In genomic region chr1:77888071-77888428, GRCh38 we compare ENCODE assay signal across 8 cellular contexts. TPM values are rescaled to one million over a fixed set of nuclear protein-coding genes. Genes with fewer than 3 reads are reported as not detected.
DNase-seq lines count a peak whose midpoint lies in the region; ATAC-seq, FAIRE-seq and TF ChIP-seq lines count a peak whose summit lies in the region.

No MANE protein-coding gene starts in this region.

- no peaks in the 10 kb centered on the region for H3K79me2 ChIP-seq in HepG2 (ENCODE audit: insufficient read depth, low read length)

- H2AFZ ChIP-seq in HepG2 (ENCODE audit: low read length), result no peak overlapping the region

- no peak for TF ChIP-seq RAD21 in HepG2 (CRISPR knock-in tag; IDR thresholded peaks at IDR 0.05)

- CTCF ChIA-PET in Calu3 (lab: Charles Lee) (interaction anchor here (0.7 to 1.1 kb wide), 3 partner anchors 12 to 1979 kb away, joined by 3 to 9 read pairs (median 8); no protein-coding TSS in a partner anchor), HepG2 (lab: Yijun Ruan, JAX; ENCODE audit: low intra/inter-chr PET ratio, low total read pairs) (no interaction called here)

- no peaks in the 10 kb centered on the region for H3K9me3 ChIP-seq in HepG2 (ENCODE audit: low read length)
- no peaks in the 10 kb centered on the region for H3K9me3 ChIP-seq in testis

- TF ChIP-seq EP300 in HepG2 (IDR thresholded peaks at IDR 0.05; ENCODE audit: low read depth in 2 of 2, low read length in 2 of 2), result no peak
- TF ChIP-seq EP300 in HepG2 (CRISPR knock-in tag; IDR thresholded peaks at IDR 0.05; ENCODE audit: borderline replicate concordance), result no peak

- TF ChIP-seq CTCF in Calu3 (IDR thresholded peaks at IDR 0.05; ENCODE audit: unreplicated experiment) (no peak), HepG2 (CRISPR knock-in tag; IDR thresholded peaks at IDR 0.05) (peak; percentile 47), testis (IDR thresholded peaks at IDR 0.05) (no peak)

- POLR2A ChIA-PET in HepG2 (lab: Yijun Ruan, JAX), result interaction anchor here (1.2 to 2.3 kb wide), 5 partner anchors 12 to 116 kb away, joined by 3 to 12 read pairs (median 6); partner anchors contain the start of genes DNAJB4, FUBP1 and MIGA1

- WGBS in HepG2 (ENCODE audit: low lambda C conversion rate), result under 1% methylated on average over 11 of the region's 11 CpGs
- 3 to 7% methylated on average over 11 of the region's 11 CpGs for WGBS in testis, 2 donors

- H4K20me1 ChIP-seq in HepG2 (ENCODE audit: insufficient read depth, low read length), result no peaks in the 10 kb centered on the region

- H3K4me2 ChIP-seq in HepG2 (ENCODE audit: low read depth, low read length), result peak overlapping the region; percentile 96

- H3K4me3 ChIP-seq in HepG2 (replicated peaks in 1 of 3; ENCODE audit: insufficient read depth in 1 of 3, low read depth in 2 of 3, low read length in 3 of 3) (peak overlapping the region; percentile 71 to 96 (median 85)), testis (peak overlapping the region; percentile 69)

- H3K36me3 Mint-ChIP-seq in Calu3 (ENCODE audit: insufficient read depth, unreplicated experiment), result peaks cover 20% of the 10 kb centered on the region
- H3K36me3 Mint-ChIP-seq in central memory CD8-positive, alpha-beta T cell (ENCODE audit: insufficient read depth), result peaks cover 4% of the 10 kb centered on the region

- H3K27me3 Mint-ChIP-seq in Calu3 (ENCODE audit: unreplicated experiment), result no peaks in the 10 kb centered on the region
- H3K27me3 Mint-ChIP-seq in central memory CD8-positive, alpha-beta T cell, result peaks cover 18% of the 10 kb centered on the region

- in situ Hi-C loops in HepG2 (cut with HindIII; ENCODE audit: extremely low pct_ligation_motif_present, low pct_unique_long_range_greater_than_20kb), result no loop called here

- peak overlapping the region; percentile 85 for H3K4me3 Mint-ChIP-seq in Calu3 (ENCODE audit: low read depth, unreplicated experiment)
- peak overlapping the region; percentile 61 for H3K4me3 Mint-ChIP-seq in central memory CD8-positive, alpha-beta T cell

- H3K9me3 Mint-ChIP-seq in Calu3 (ENCODE audit: low read depth, unreplicated experiment), result no peaks in the 10 kb centered on the region
- no peaks in the 10 kb centered on the region for H3K9me3 Mint-ChIP-seq in central memory CD8-positive, alpha-beta T cell

- BruUV-seq in Calu3 (replicated peaks; lab: Mats Ljungman, UMichigan) (no TSS peak), HepG2 (replicated peaks; lab: Mats Ljungman, UMichigan) (TSS peak; percentile 71)

- ATAC-seq in central memory CD8-positive, alpha-beta T cell (replicated peaks; ENCODE audit: extremely low read depth, poor library complexity, severe bottlenecking), result no peak
- ATAC-seq in HepG2 (peak; percentile 77), GM19035 (IDR thresholded peaks at IDR 0.05; ENCODE audit: unreplicated experiment) (no peak), GM18873 (IDR thresholded peaks at IDR 0.05; ENCODE audit: low FRiP score, unreplicated experiment) (no peak)

- peaks cover 33% of the 10 kb centered on the region for H3K4me1 Mint-ChIP-seq in Calu3 (ENCODE audit: low read depth, unreplicated experiment)
- H3K4me1 Mint-ChIP-seq in central memory CD8-positive, alpha-beta T cell, result peaks cover 8% of the 10 kb centered on the region

- intact Hi-C loops in Calu3 (cut with micrococcal nuclease; ENCODE audit: unreplicated experiment), result no loop called here
- intact Hi-C loops in HepG2 (cut with micrococcal nuclease; ENCODE audit: unreplicated experiment), result loop anchor here (5.0 kb wide), 2 partner anchors 61 to 131 kb away; partner anchors contain the start of gene USP33
- intact Hi-C loops in testis (cut with DNase I; ENCODE audit: low total_unique reads), result loop anchor here (10.0 kb wide), 1 partner anchor 53 kb away; no protein-coding TSS in a partner anchor

- peak overlapping the region; percentile 27 for H3K27ac Mint-ChIP-seq in Calu3 (ENCODE audit: unreplicated experiment)
- no peak overlapping the region for H3K27ac Mint-ChIP-seq in central memory CD8-positive, alpha-beta T cell (ENCODE audit: low read depth)

- no peak for FAIRE-seq in HepG2 (lab: Jason Lieb, UNC)

- peak overlapping the region; percentile 68 for H3K9ac ChIP-seq in HepG2 (ENCODE audit: insufficient read depth, low read depth, low read length)

- TF ChIP-seq POLR2A in HepG2 (IDR thresholded peaks at IDR 0.05; ENCODE audit: insufficient read depth in 1 of 2, low read depth in 2 of 2, low read length in 2 of 2) (no peak), testis (IDR thresholded peaks at IDR 0.05) (no peak)

- peaks cover 13% of the 10 kb centered on the region for H3K4me1 ChIP-seq in HepG2 (ENCODE audit: insufficient read depth, low read length)
- peaks cover 8% of the 10 kb centered on the region for H3K4me1 ChIP-seq in testis

- H3K27ac ChIP-seq in HepG2 (ENCODE audit: extremely low read length, insufficient read depth, low read length) (peak overlapping the region; percentile 51), testis (peak overlapping the region; percentile 57 to 93)

- DNase-seq in Calu3 (peak; percentile 25), HuH-7 (ENCODE audit: low spot score) (peak; percentile 69), HepG2 (ENCODE audit: low spot score) (peak; percentile 34), testis (no peak), KG1 (lab: John Stamatoyannopoulos, UW) (no peak)
- DNase-seq in central memory CD8-positive, alpha-beta T cell (ENCODE audit: low spot score in 2 of 2), result no peak

- H3K27me3 ChIP-seq in HepG2 (ENCODE audit: control insufficient read depth in 1 of 2, insufficient read depth in 2 of 2, low read length in 2 of 2), result no peaks in the 10 kb centered on the region; a peak in 1 of 5 replicates
- H3K27me3 ChIP-seq in testis, result no peaks in the 10 kb centered on the region

- no peaks in the 10 kb centered on the region for H3K36me3 ChIP-seq in HepG2 (replicated peaks in 1 of 2; ENCODE audit: control insufficient read depth in 1 of 2, insufficient read depth in 2 of 2, low read length in 2 of 2)
- no peaks in the 10 kb centered on the region for H3K36me3 ChIP-seq in testis (ENCODE audit: low read depth, missing control alignments)

TF ChIP-seq in HepG2, 621 proteins besides CTCF, POLR2A, EP300 and RAD21 (continues in another document):
- TF ChIP-seq ZNF768 (CRISPR knock-in tag; IDR thresholded peaks at IDR 0.05) (0 out of 2 replicates have a peak, but pooled peaks have one; percentile 30), ZNF788 (CRISPR knock-in tag; IDR thresholded peaks at IDR 0.05; ENCODE audit: borderline replicate concordance) (peak; percentile 27; the same call in 1 of the 2 replicates), ZNF770 (CRISPR knock-in tag; IDR thresholded peaks at IDR 0.05) (peak; percentile 91)

RNA-seq across cellular contexts. Expression of gene NEXN, which starts 0.4 kb away (rescaled TPM):
- total RNA-seq in Calu3 (2022) (1.9 and 2.0 TPM in 2 replicates), HepG2 (2016; rRNA removed; fragmentation: Illumina TruSeq; extraction: Trizol) (0.97 and 1.1 TPM in 2 replicates), testis (10 to 100 TPM in 1 of 2 donors, 1 to 10 TPM in 1; 4.6 to 10.6 TPM)
- 0.35 and 0.40 TPM in 2 replicates for total RNA-seq in HepG2 (2016; cell fraction: cytosol; rRNA removed; fragmentation: Illumina TruSeq; extraction: Trizol; ENCODE audit: low read depth)
- 1.1 TPM in 2 replicates for total RNA-seq in HepG2 (2016; cell fraction: insoluble cytoplasmic fraction; rRNA removed; fragmentation: Illumina TruSeq; extraction: Trizol)
- 0.43 and 0.59 TPM in 2 replicates for total RNA-seq in HepG2 (2016; cell fraction: membrane; rRNA removed; fragmentation: Illumina TruSeq; extraction: Trizol)
- 0.78 and 0.97 TPM in 2 replicates for total RNA-seq in HepG2 (2016; cell fraction: nucleus; rRNA removed; fragmentation: Illumina TruSeq; extraction: Trizol)
- polyA plus RNA-seq in HepG2 (2011; rRNA removed) (0.07 and 0.14 TPM in 2 replicates), testis (ENCODE audit: insufficient read depth, low read depth, low replicate concordance) (2.5 TPM)
- polyA plus RNA-seq in HepG2 (2011; cell fraction: cytosol; rRNA removed), result 0.03 and 0.05 TPM in 2 replicates
- 0.19 and 0.42 TPM in 2 replicates for polyA plus RNA-seq in HepG2 (2011; cell fraction: nucleus; rRNA removed)
- polyA plus RNA-seq in HepG2 (2012), result 0.29 and 0.50 TPM in 2 replicates
- polyA plus RNA-seq in HepG2 (2016; cell fraction: cytosol; fragmentation: Illumina TruSeq; extraction: Trizol; ENCODE audit: low read depth), result 0.18 and 0.24 TPM in 2 replicates
- 2.6 and 2.9 TPM in 2 replicates for polyA plus RNA-seq in HepG2 (2016; cell fraction: insoluble cytoplasmic fraction; fragmentation: Illumina TruSeq; extraction: Trizol; ENCODE audit: low read depth)
- 0.39 and 0.52 TPM in 2 replicates for polyA plus RNA-seq in HepG2 (2016; cell fraction: membrane; fragmentation: Illumina TruSeq; extraction: Trizol; ENCODE audit: low read depth)
- polyA plus RNA-seq in HepG2 (2016; cell fraction: nucleus; fragmentation: Illumina TruSeq; extraction: Trizol; ENCODE audit: insufficient read depth, low read depth), result 3.0 and 5.3 TPM in 2 replicates
- polyA minus RNA-seq in HepG2 (2011; rRNA and poly(A)+ RNA removed; ENCODE audit: low replicate concordance), result not detected in 2 replicates
- polyA minus RNA-seq in HepG2 (2011; cell fraction: cytosol; rRNA and poly(A)+ RNA removed), result not detected in 2 replicates
- 0.52 and 1.2 TPM in 2 replicates for polyA minus RNA-seq in HepG2 (2011; cell fraction: nucleus; rRNA and poly(A)+ RNA removed)

Comparison
In these comparisons a context has a peak if more than half of its experiments do, and no peak if none do; other contexts are left out.
1. DNase-seq: peak in Calu3 (single experiment), HuH-7 (single experiment) and HepG2 (single experiment); none in central memory CD8-positive, alpha-beta T cell (0 of 2), testis (single experiment) and KG1 (single experiment).